ENCODE assay signal across 1 cellular context in the genomic region with DNA sequence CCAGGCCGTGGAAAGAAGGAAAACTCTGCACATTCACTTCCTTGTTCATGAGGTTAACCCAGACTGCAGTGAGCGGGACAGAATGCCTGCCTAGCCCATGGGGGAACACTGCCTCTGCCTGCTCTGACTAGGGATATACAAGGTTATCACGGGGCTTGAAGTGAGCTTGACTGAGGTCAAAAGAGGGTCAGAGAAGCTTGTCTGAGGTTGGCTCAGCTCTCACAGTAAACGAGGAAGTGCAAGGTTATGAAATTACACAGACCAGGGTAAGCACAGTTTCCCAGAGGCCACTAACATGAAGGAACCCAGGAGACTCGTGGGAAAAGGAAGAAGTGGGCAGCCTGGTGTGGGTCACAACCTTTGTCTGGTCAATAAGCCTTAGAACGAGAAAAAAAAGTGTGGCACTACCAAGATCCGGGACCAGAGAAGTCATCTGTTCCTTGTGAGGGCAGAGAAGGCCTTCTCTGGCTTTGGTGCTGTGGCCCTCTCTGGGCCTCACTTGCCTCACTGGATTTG.
A peak's percentile ranks its signal among the peaks of the same experiment; 100 is the strongest.
TF ChIP-seq lines count a peak whose summit lies in the region.

No MANE protein-coding gene starts in this region.

TF ChIP-seq in HepG2, 621 proteins besides CTCF, POLR2A, EP300 and RAD21:
- TF ChIP-seq MED8 (CRISPR knock-in tag; IDR thresholded peaks at IDR 0.05; ENCODE audit: insufficient replicate concordance) (no peak), SRSF4 (IDR thresholded peaks at IDR 0.05; ENCODE audit: low read depth, low read length, poor library complexity, severe bottlenecking) (no peak), PITX1 (CRISPR knock-in tag; IDR thresholded peaks at IDR 0.05) (no peak), RARA (CRISPR knock-in tag; IDR thresholded peaks at IDR 0.05) (peak; percentile 86), RXRA (CRISPR knock-in tag; IDR thresholded peaks at IDR 0.05) (peak; percentile 29; the same call in 1 of the 2 replicates), ELF3 (CRISPR knock-in tag; IDR thresholded peaks at IDR 0.05) (0 out of 2 replicates have a peak, but pooled peaks have one; percentile 24), SRF (IDR thresholded peaks at IDR 0.05; ENCODE audit: low read depth, low read length) (no peak), HMG20B (CRISPR knock-in tag; conservative IDR thresholded peaks at IDR 0.05) (no peak), ZMYM3 (CRISPR knock-in tag; IDR thresholded peaks at IDR 0.05) (no peak)
